ENCODE assay signal across 8 cellular contexts in the genomic region with DNA sequence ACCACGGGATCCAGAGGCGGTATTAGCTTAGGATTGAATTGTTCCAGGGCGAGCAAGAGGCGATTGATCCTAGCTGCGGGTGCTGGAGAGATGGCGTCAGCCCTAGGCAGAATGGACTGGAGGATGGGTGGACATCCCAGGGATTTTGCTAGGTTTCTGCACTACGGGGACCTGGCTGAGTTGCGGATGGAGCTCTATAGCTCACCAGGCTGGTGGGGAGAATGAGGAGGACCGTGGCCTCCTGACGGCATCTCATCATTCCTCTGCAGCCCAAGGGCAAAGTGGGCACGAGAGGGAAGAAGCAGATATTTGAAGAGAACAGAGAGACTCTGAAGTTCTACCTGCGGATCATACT. TPM values are rescaled to one million over a fixed set of nuclear protein-coding genes. Genes with fewer than 3 reads are reported as not detected.
A peak's percentile ranks its signal among the peaks of the same experiment; 100 is the strongest.
DNase-seq lines count a peak whose midpoint lies in the region; ATAC-seq, FAIRE-seq and TF ChIP-seq lines count a peak whose summit lies in the region.

No MANE protein-coding gene starts in this region.

- no peaks in the 10 kb centered on the region for H3K27me3 Mint-ChIP-seq in activated CD4-positive, alpha-beta T cell treated with anti-CD3 and anti-CD28 coated beads for 36 hours
- no peaks in the 10 kb centered on the region for H3K27me3 Mint-ChIP-seq in astrocyte (ENCODE audit: low read depth, unreplicated experiment)

- DNase-seq in activated CD4-positive, alpha-beta T cell treated with anti-CD3 and anti-CD28 coated beads for 36 hours: no peak
- DNase-seq in activated CD4-positive, alpha-beta T cell treated with anti-CD3 and anti-CD28 coated beads, Interleukin-2, amount 50 U/mL, for 4 hours: no peak
- DNase-seq in astrocyte (ENCODE audit: low read depth): no peak
- DNase-seq in DMS153 (lab: John Stamatoyannopoulos, UW): no peak
- DNase-seq in RKO (ENCODE audit: low spot score): no peak

- peaks cover 33% of the 10 kb centered on the region for H3K36me3 Mint-ChIP-seq in activated CD4-positive, alpha-beta T cell treated with anti-CD3 and anti-CD28 coated beads for 36 hours (ENCODE audit: low read depth)
- H3K36me3 Mint-ChIP-seq in astrocyte (ENCODE audit: low read depth, unreplicated experiment): peaks cover 9% of the 10 kb centered on the region

- peak overlapping the region; percentile 96 for H3K9ac ChIP-seq in astrocyte (ENCODE audit: low read length)
- peak overlapping the region; percentile 84 to 93 for H3K9ac ChIP-seq in liver (ENCODE audit: low read depth in 1 of 2, low read length in 2 of 2)

- H3K36me3 ChIP-seq in astrocyte (ENCODE audit: insufficient read depth, low read length): peaks cover 35% of the 10 kb centered on the region
- H3K36me3 ChIP-seq in liver (ENCODE audit: control insufficient read depth in 4 of 4, insufficient read depth in 3 of 4, low read depth in 1 of 4, low read length in 3 of 4): peaks cover 7 to 19% (median 17%) of the 10 kb centered on the region in 4 donors
- peaks cover 39% of the 10 kb centered on the region for H3K36me3 ChIP-seq in thymus (ENCODE audit: control insufficient read depth, insufficient read depth)

- H2AFZ ChIP-seq in astrocyte (ENCODE audit: low read depth, low read length): peak overlapping the region; percentile 63

- CTCF ChIA-PET in activated CD4-positive, alpha-beta T cell treated with anti-CD3 and anti-CD28 coated beads for 36 hours (lab: Charles Lee): interaction anchor here (0.7 to 3.0 kb wide), 11 partner anchors 8 to 436 kb away, joined by 3 to 12 read pairs (median 4); a partner anchor contains a TSS

- POLR2A ChIA-PET in activated CD4-positive, alpha-beta T cell treated with anti-CD3 and anti-CD28 coated beads for 36 hours (lab: Charles Lee): interaction anchor here (0.7 to 2.0 kb wide), 4 partner anchors 10 to 310 kb away, joined by 3 to 15 read pairs (median 7); a partner anchor contains a TSS

- peak overlapping the region; percentile 98 for H3K27ac Mint-ChIP-seq in activated CD4-positive, alpha-beta T cell treated with anti-CD3 and anti-CD28 coated beads for 36 hours
- H3K27ac Mint-ChIP-seq in astrocyte (ENCODE audit: unreplicated experiment): peak overlapping the region; percentile 98

- 13% methylated on average over 12 of the region's 12 CpGs for WGBS in liver
- 18% methylated on average over 12 of the region's 12 CpGs for WGBS in thymus

- intact Hi-C loops in activated CD4-positive, alpha-beta T cell treated with anti-CD3 and anti-CD28 coated beads for 36 hours (cut with DNase I, micrococcal nuclease): loop anchor here (1.0 to 5.0 kb wide), 17 partner anchors 9 to 707 kb away; a partner anchor contains a TSS

- TF ChIP-seq RAD21 in liver (IDR thresholded peaks at IDR 0.05): no peak

- TF ChIP-seq CTCF in astrocyte (IDR thresholded peaks at IDR 0.05; ENCODE audit: insufficient read depth, low read depth, low read length): no peak
- TF ChIP-seq CTCF in liver (IDR thresholded peaks at IDR 0.05; ENCODE audit: low read depth, low read length, missing input control): no peak

- H3K4me3 Mint-ChIP-seq in activated CD4-positive, alpha-beta T cell treated with anti-CD3 and anti-CD28 coated beads for 36 hours: peak overlapping the region; percentile 98
- H3K4me3 Mint-ChIP-seq in astrocyte (ENCODE audit: unreplicated experiment): peak overlapping the region; percentile 99

- H3K27me3 ChIP-seq in astrocyte (ENCODE audit: insufficient read depth, low read length) (no peaks in the 10 kb centered on the region), liver (ENCODE audit: control insufficient read depth in 4 of 4, insufficient read depth in 4 of 4, low read length in 3 of 4) (no peaks in the 10 kb centered on the region), thymus (ENCODE audit: control insufficient read depth, insufficient read depth) (no peaks in the 10 kb centered on the region)

- peak overlapping the region; percentile 92 for H3K4me3 ChIP-seq in astrocyte (ENCODE audit: insufficient read depth, low read depth, low read length)
- H3K4me3 ChIP-seq in liver (ENCODE audit: low read depth in 1 of 3, low read length in 3 of 3): peak overlapping the region; percentile 81 to 98 (median 93)
- peak overlapping the region; percentile 90 for H3K4me3 ChIP-seq in thymus (ENCODE audit: low read length)

- H3K9me3 Mint-ChIP-seq in activated CD4-positive, alpha-beta T cell treated with anti-CD3 and anti-CD28 coated beads for 36 hours (ENCODE audit: low read depth): no peaks in the 10 kb centered on the region
- no peaks in the 10 kb centered on the region for H3K9me3 Mint-ChIP-seq in astrocyte (ENCODE audit: unreplicated experiment)

- H3K79me2 ChIP-seq in astrocyte (ENCODE audit: insufficient read depth, low read length): peaks cover 50% of the 10 kb centered on the region

- no peak for ATAC-seq in activated CD4-positive, alpha-beta T cell treated with anti-CD3 and anti-CD28 coated beads for 36 hours
- no peak for ATAC-seq in HG03469 (IDR thresholded peaks at IDR 0.05; ENCODE audit: unreplicated experiment)

- peaks cover 42% of the 10 kb centered on the region for H3K4me1 Mint-ChIP-seq in activated CD4-positive, alpha-beta T cell treated with anti-CD3 and anti-CD28 coated beads for 36 hours
- peaks cover 3% of the 10 kb centered on the region for H3K4me1 Mint-ChIP-seq in astrocyte (ENCODE audit: low read depth, unreplicated experiment)

- H3K27ac ChIP-seq in astrocyte (ENCODE audit: low read depth, low read length): peak overlapping the region; percentile 80
- peak overlapping the region; percentile 49 to 70 for H3K27ac ChIP-seq in liver (ENCODE audit: low read depth in 1 of 2, low read length in 2 of 2)
- H3K27ac ChIP-seq in thymus (ENCODE audit: low read depth): no peak overlapping the region

- H3K9me3 ChIP-seq in astrocyte (ENCODE audit: insufficient read depth, low read depth, low read length) (no peaks in the 10 kb centered on the region), liver (ENCODE audit: control insufficient read depth in 4 of 4, low read length in 3 of 4) (no peaks in the 10 kb centered on the region), thymus (ENCODE audit: control insufficient read depth) (no peaks in the 10 kb centered on the region)

- H3K4me1 ChIP-seq in astrocyte (ENCODE audit: insufficient read depth, low read length) (peaks cover 20% of the 10 kb centered on the region), liver (ENCODE audit: control insufficient read depth in 4 of 4, insufficient read depth in 4 of 4, low read length in 3 of 4) (peaks cover 2 to 47% (median 30%) of the 10 kb centered on the region in 4 donors), thymus (ENCODE audit: control insufficient read depth, insufficient read depth, low read length) (peaks cover 11% of the 10 kb centered on the region)

- peaks cover 31% of the 10 kb centered on the region for H4K20me1 ChIP-seq in astrocyte (ENCODE audit: insufficient read depth, low read length)

- peak overlapping the region; percentile 94 for H3K4me2 ChIP-seq in astrocyte (ENCODE audit: low read length)

- FAIRE-seq in astrocyte (lab: Jason Lieb, UNC): no peak

TF ChIP-seq in liver, 16 proteins besides CTCF, POLR2A, EP300 and RAD21 (continues in another document):
- TF ChIP-seq RXRA (IDR thresholded peaks at IDR 0.05): no peak
- TF ChIP-seq EGR1 (IDR thresholded peaks at IDR 0.05; ENCODE audit: low read depth in 2 of 2): no peak
- TF ChIP-seq SP1 (IDR thresholded peaks at IDR 0.05): no peak
- no peak for TF ChIP-seq FOXA2 (IDR thresholded peaks at IDR 0.05)
- TF ChIP-seq, protein P1, sequence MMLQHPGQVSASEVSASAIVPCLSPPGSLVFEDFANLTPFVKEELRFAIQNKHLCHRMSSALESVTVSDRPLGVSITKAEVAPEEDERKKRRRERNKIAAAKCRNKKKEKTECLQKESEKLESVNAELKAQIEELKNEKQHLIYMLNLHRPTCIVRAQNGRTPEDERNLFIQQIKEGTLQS (IDR thresholded peaks at IDR 0.05): no peak
- no peak for TF ChIP-seq HNF4A (conservative IDR thresholded peaks at IDR 0.05)
- TF ChIP-seq YY1 (IDR thresholded peaks at IDR 0.05): no peak

RNA-seq across cellular contexts. Expression of a gene that starts 0.6 kb away (rescaled TPM):
- total RNA-seq in activated CD4-positive, alpha-beta T cell treated with anti-CD3 and anti-CD28 coated beads for 36 hours: 10 to 100 TPM; 13.6 to 31.2 TPM
- total RNA-seq in astrocyte: 47.5 and 51.6 TPM in 2 replicates
- total RNA-seq in liver: 10 to 100 TPM; 22.3 to 42.2 TPM
- 100 to 1,000 TPM in 1 of 2 donors, 10 to 100 TPM in 1; 98.2 to 140 TPM for polyA plus RNA-seq in liver
- 71.8 TPM for polyA plus RNA-seq in thymus

RNA-seq across cellular contexts. Expression of a gene that starts 19.7 kb away (rescaled TPM):
- 10 to 100 TPM; 75.5 to 77.2 TPM for total RNA-seq in activated CD4-positive, alpha-beta T cell treated with anti-CD3 and anti-CD28 coated beads for 36 hours
- total RNA-seq in astrocyte (38.1 and 40.5 TPM in 2 replicates), liver (1 to 10 TPM; 5.4 to 6.4 TPM)
- polyA plus RNA-seq in liver (1 to 10 TPM; 2.2 to 2.9 TPM), thymus (27.8 TPM)

RNA-seq across cellular contexts. Expression of a gene that starts 21.2 kb away (rescaled TPM):
- 1 to 10 TPM; 4.5 to 5.5 TPM for total RNA-seq in activated CD4-positive, alpha-beta T cell treated with anti-CD3 and anti-CD28 coated beads for 36 hours
- total RNA-seq in astrocyte (2.4 and 2.5 TPM in 2 replicates), liver (under 1 TPM; 0.05 to 0.25 TPM)
- polyA plus RNA-seq in liver (under 1 TPM in 1 of 2 donors, not detected in 1; 0.09 TPM), thymus (1.1 TPM)

RNA-seq across cellular contexts. Expression of a gene that starts 28.6 kb away (rescaled TPM):
- 1 to 10 TPM; 3.0 to 4.6 TPM for total RNA-seq in activated CD4-positive, alpha-beta T cell treated with anti-CD3 and anti-CD28 coated beads for 36 hours
- total RNA-seq in astrocyte (1.2 and 1.4 TPM in 2 replicates), liver (1 to 10 TPM; 3.8 TPM)
- polyA plus RNA-seq in liver (1 to 10 TPM; 1.7 to 2.5 TPM), thymus (15.3 TPM)

RNA-seq across cellular contexts. Expression of a gene that starts 35.6 kb away (rescaled TPM):
- 100 to 1,000 TPM in 1 of 2 experiments, 10 to 100 TPM in 1; 91.4 to 110 TPM for total RNA-seq in activated CD4-positive, alpha-beta T cell treated with anti-CD3 and anti-CD28 coated beads for 36 hours
- total RNA-seq in astrocyte (44.7 and 51.2 TPM in 2 replicates), liver (100 to 1,000 TPM in 1 of 2 donors, 10 to 100 TPM in 1; 39.2 to 107 TPM)
- polyA plus RNA-seq in liver (10 to 100 TPM; 18.1 to 20.7 TPM), thymus (46.9 TPM)
